10 cellular contexts compared by ENCODE assay signal in the genomic region with DNA sequence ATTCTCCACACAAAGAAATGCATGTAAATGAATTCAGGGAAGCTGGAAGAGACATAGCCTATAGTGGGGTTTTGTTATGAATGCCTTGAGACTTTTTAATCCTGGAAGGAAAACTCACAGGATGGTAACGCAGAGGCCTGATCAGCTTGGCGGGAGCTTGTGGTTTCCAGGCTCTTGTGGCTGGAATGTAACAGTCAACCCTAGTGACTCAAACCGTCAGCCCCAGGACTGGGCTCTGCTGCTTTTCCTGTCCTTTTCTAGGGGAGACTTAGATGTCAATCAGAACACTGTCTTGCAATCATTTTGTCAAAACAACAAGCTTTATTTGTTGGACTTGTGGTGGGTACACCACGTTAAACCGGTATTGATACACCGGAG. TPM values are rescaled to one million over a fixed set of nuclear protein-coding genes. Genes with fewer than 3 reads are reported as not detected.
DNase-seq lines count a peak whose midpoint lies in the region; ATAC-seq, FAIRE-seq and TF ChIP-seq lines count a peak whose summit lies in the region.
"Had no signal": no experiment of that assay in that cellular context is flagged by ENCODE, and none has a peak within 500 bp of the region (broad histone marks: within the 10 kb centered on the region; RNA-seq: fewer than 3 reads in every experiment).

No MANE protein-coding gene starts in this region.

- H3K4me1 ChIP-seq in neuronal stem cell (ENCODE audit: control insufficient read depth in 2 of 2, insufficient read depth in 1 of 2, low read depth in 1 of 2, low read length in 2 of 2) (peaks cover 4 to 15% of the 10 kb centered on the region in 2 donors), kidney (ENCODE audit: control insufficient read depth in 1 of 2, insufficient read depth in 1 of 2, low read depth in 1 of 2, low read length in 2 of 2) (peaks cover 8 to 14% of the 10 kb centered on the region in 2 donors)

- no peak overlapping the region for H3K14ac ChIP-seq in neuronal stem cell (ENCODE audit: low read length)

- no peak overlapping the region for H3K18ac ChIP-seq in neuronal stem cell (ENCODE audit: low read length)

- no peak for FAIRE-seq in kidney (lab: Jason Lieb, UNC)

- no peak overlapping the region for H2AK5ac ChIP-seq in neuronal stem cell (ENCODE audit: low read depth, low read length)

- H2BK5ac ChIP-seq in neuronal stem cell (ENCODE audit: low read length), result no peak overlapping the region

- H3K4me3 ChIP-seq in neuronal stem cell (ENCODE audit: low read length in 2 of 2), result no peak overlapping the region
- no peak overlapping the region for H3K4me3 ChIP-seq in kidney (ENCODE audit: low read length in 2 of 2)

- H3K36me3 ChIP-seq in neuronal stem cell (replicated peaks in 1 of 2; ENCODE audit: control insufficient read depth in 2 of 2, insufficient read depth in 2 of 2, low read length in 2 of 2), result no peaks in the 10 kb centered on the region
- no peaks in the 10 kb centered on the region for H3K36me3 ChIP-seq in kidney (ENCODE audit: control insufficient read depth in 1 of 2, insufficient read depth in 2 of 2, low read length in 2 of 2)

- H2AFZ ChIP-seq in neuronal stem cell (ENCODE audit: low read length), result peak overlapping the region; percentile 79

- WGBS in neuronal stem cell (ENCODE audit: extremely low coverage in 2 of 2, insufficient read length in 2 of 2, insufficient replicate concordance in 1 of 2), 2 donors, result no CpG with 5 or more reads among the region's 6 CpGs

- H2BK12ac ChIP-seq in neuronal stem cell (ENCODE audit: low read length), result no peak overlapping the region

- TF ChIP-seq CTCF in kidney (IDR thresholded peaks at IDR 0.05; ENCODE audit: borderline replicate concordance, extremely low read depth, insufficient read depth), result no peak

- H3K27ac ChIP-seq in neuronal stem cell (replicated peaks; ENCODE audit: low read length) (no peak overlapping the region), kidney (ENCODE audit: low read depth in 2 of 2, low read length in 2 of 2) (peak overlapping the region in 1 of 2 donors; percentile 53)

- no peak for ATAC-seq in HG03521 (IDR thresholded peaks at IDR 0.05; ENCODE audit: unreplicated experiment)

- H4K8ac ChIP-seq in neuronal stem cell (ENCODE audit: low read depth, low read length), result no peak overlapping the region

- intact Hi-C loops in kidney (cut with DNase I), result no loop called here

- H2BK15ac ChIP-seq in neuronal stem cell (ENCODE audit: low read length), result no peak overlapping the region

- DNase-seq in Caki2 (ENCODE audit: low read depth) (peak; percentile 24), RKO (ENCODE audit: low spot score) (peak; percentile 62), fibroblast of gingiva (ENCODE audit: low read depth) (peak; percentile 57), neuronal stem cell (ENCODE audit: low spot score) (no peak), kidney (no peak), NCI-H345 (lab: John Stamatoyannopoulos, UW) (no peak)
- DNase-seq in activated CD8-positive, alpha-beta memory T cell treated with anti-CD3 and anti-CD28 coated beads, Interleukin-2, amount 50 U/mL, for 48 hours, result no peak
- DNase-seq: DND-41; stimulated activated naive CD4-positive, alpha-beta T cell treated with Interleukin-2 at 50 U/mL for 16 hours had no signal

- in situ Hi-C loops in Caki2 (cut with HindIII; ENCODE audit: low pct_unique_long_range_greater_than_20kb, low sequenced_read_pairs), result loop anchor here (5.0 kb wide), 1 partner anchor 35 kb away; a partner anchor contains a TSS

- H2BK120ac ChIP-seq in neuronal stem cell (ENCODE audit: low read depth, low read length), result no peak overlapping the region

- H3K23ac ChIP-seq in neuronal stem cell (ENCODE audit: low read depth, low read length, poor library complexity), result no peak overlapping the region

- H3K27me3 ChIP-seq in neuronal stem cell (ENCODE audit: control insufficient read depth in 3 of 3, insufficient read depth in 3 of 3, low read depth in 1 of 3, low read length in 3 of 3), result no peaks in the 10 kb centered on the region

- no peak overlapping the region for H4K91ac ChIP-seq in neuronal stem cell (ENCODE audit: low read depth, low read length, poor library complexity)

- H3K9ac ChIP-seq in neuronal stem cell (ENCODE audit: low read depth, low read length, poor library complexity) (no peak overlapping the region), kidney (ENCODE audit: low read length in 2 of 2) (no peak overlapping the region)

- no peaks in the 10 kb centered on the region for H3K79me1 ChIP-seq in neuronal stem cell (ENCODE audit: low read depth, low read length)

- peaks cover 5 to 11% of the 10 kb centered on the region in 2 donors for H3K9me3 ChIP-seq in neuronal stem cell (replicated peaks in 1 of 2; ENCODE audit: control insufficient read depth in 2 of 2, insufficient read depth in 1 of 2, low read depth in 1 of 2, low read length in 2 of 2)
- no peaks in the 10 kb centered on the region for H3K9me3 ChIP-seq in kidney (ENCODE audit: control insufficient read depth in 1 of 2, low read length in 2 of 2)

- H3K4me2 ChIP-seq in neuronal stem cell (ENCODE audit: insufficient read depth, low read length, poor library complexity, severe bottlenecking), result no peak overlapping the region

- H3K4ac ChIP-seq in neuronal stem cell (ENCODE audit: low read length), result no peak overlapping the region

RNA-seq across cellular contexts. Expression of a gene that starts 34.9 kb away (rescaled TPM):
- total RNA-seq in Caki2 (2014; rRNA removed; shearing (Covaris generic); ENCODE audit: low replicate concordance), result not detected in 2 replicates
- 5.8 TPM for polyA plus RNA-seq in neuronal stem cell (2013, experiment 1 of 2)
- 5.1 TPM for polyA plus RNA-seq in neuronal stem cell (2013, experiment 2 of 2)
- not detected for total RNA-seq in kidney
- polyA plus RNA-seq in kidney (ENCODE audit: insufficient read depth, low read depth, low replicate concordance), result not detected

RNA-seq across cellular contexts. Expression of a gene that starts 46.6 kb away (rescaled TPM):
- not detected in 2 replicates for total RNA-seq in Caki2 (2014; rRNA removed; shearing (Covaris generic); ENCODE audit: low replicate concordance)
- 0.20 TPM for polyA plus RNA-seq in neuronal stem cell (2013, experiment 1 of 2)
- 0.18 TPM for polyA plus RNA-seq in neuronal stem cell (2013, experiment 2 of 2)
- total RNA-seq in kidney, result 1.1 TPM
- 7.5 TPM for polyA plus RNA-seq in kidney (ENCODE audit: insufficient read depth, low read depth, low replicate concordance)

Comparison
In these comparisons a context has a peak if more than half of its experiments do, and no peak if none do; other contexts are left out.
1. DNase-seq: peak in Caki2 (single experiment), RKO (single experiment) and fibroblast of gingiva (single experiment); none in neuronal stem cell (single experiment), activated CD8-positive, alpha-beta memory T cell treated with anti-CD3 and anti-CD28 coated beads, Interleukin-2, amount 50 U/mL, for 48 hours (single experiment), kidney (single experiment) and NCI-H345 (single experiment).